In the genomic region with DNA sequence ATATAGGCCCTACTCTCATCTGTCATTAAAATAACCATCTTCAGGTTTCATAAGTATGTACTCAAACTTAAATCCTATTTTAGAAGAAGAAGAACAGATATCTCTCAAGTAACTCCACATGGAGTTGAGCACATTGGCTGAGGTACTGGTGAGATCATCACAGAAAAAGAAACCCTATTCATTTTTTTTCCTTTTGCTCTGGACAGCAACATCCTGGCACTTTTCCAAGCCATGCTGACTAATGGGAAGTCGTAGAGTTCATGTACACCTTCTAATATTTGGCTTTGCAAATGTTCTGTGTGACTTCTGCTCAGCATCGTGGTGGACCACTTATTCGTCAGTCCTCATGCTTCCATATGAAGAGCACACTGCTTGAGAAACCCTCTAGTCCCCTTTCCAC, we compare ENCODE assay signal across 16 cellular contexts.
DNase-seq lines count a peak whose midpoint lies in the region; ATAC-seq, FAIRE-seq and TF ChIP-seq lines count a peak whose summit lies in the region.
"Had no signal": no experiment of that assay in that cellular context is flagged by ENCODE, and none has a peak within 500 bp of the region (broad histone marks: within the 10 kb centered on the region; RNA-seq: fewer than 3 reads in every experiment).

No MANE protein-coding gene starts in this region.

- no peak overlapping the region for H3K27ac Mint-ChIP-seq in progenitor cell of endocrine pancreas
- H3K27ac Mint-ChIP-seq: activated T-helper 17 cell treated with anti-CD3 and anti-CD28 coated beads, Interleukin-2, amount 50 U/mL, for 72 hours had no signal

- FAIRE-seq in HTR-8/SVneo (lab: Jason Lieb, UNC), result no peak
- FAIRE-seq: colon, H1, small intestine had no signal

- H3K36me3 Mint-ChIP-seq in progenitor cell of endocrine pancreas (ENCODE audit: insufficient read depth), result no peaks in the 10 kb centered on the region
- H3K36me3 Mint-ChIP-seq: CD4-positive, alpha-beta memory T cell had no signal

- peak; percentile 3 for DNase-seq in ACHN
- DNase-seq in M059J (ENCODE audit: low read depth), result peak; percentile 31
- peak; percentile 48 for DNase-seq in fibroblast of villous mesenchyme (ENCODE audit: low read depth)
- no peak for DNase-seq in progenitor cell of endocrine pancreas (ENCODE audit: low spot score, unreplicated experiment)
- DNase-seq in NCI-H82 (lab: John Stamatoyannopoulos, UW), result no peak
- DNase-seq in HTR-8/SVneo (ENCODE audit: insufficient read length, low spot score), result no peak
- DNase-seq in ureter (ENCODE audit: low spot score), result no peak
- DNase-seq: CD4-positive, alpha-beta memory T cell; ovary; small intestine; SW 1271; tibial artery had no signal

- H3K27me3 Mint-ChIP-seq in progenitor cell of endocrine pancreas, result no peaks in the 10 kb centered on the region
- H3K27me3 Mint-ChIP-seq: activated T-helper 17 cell treated with anti-CD3 and anti-CD28 coated beads, Interleukin-2, amount 50 U/mL, for 72 hours had no signal

- H3K4me1 Mint-ChIP-seq in progenitor cell of endocrine pancreas (ENCODE audit: low read depth), result no peaks in the 10 kb centered on the region

- in situ Hi-C loops in ACHN (cut with HindIII; ENCODE audit: low pct_ligation_motif_present, low pct_unique_long_range_greater_than_20kb, low sequenced_read_pairs), result no loop called here

- peak; percentile 84 for ATAC-seq in SK-N-SH treated with all-trans-retinoic acid at 6 μM for 48 hours
- ATAC-seq: activated T-helper 17 cell treated with anti-CD3 and anti-CD28 coated beads, Interleukin-2, amount 50 U/mL, for 72 hours had no signal

- H3K9me3 Mint-ChIP-seq in progenitor cell of endocrine pancreas (ENCODE audit: low read depth), result no peaks in the 10 kb centered on the region
- H3K9me3 Mint-ChIP-seq: activated T-helper 17 cell treated with anti-CD3 and anti-CD28 coated beads, Interleukin-2, amount 50 U/mL, for 72 hours; CD4-positive, alpha-beta memory T cell had no signal

- H3K4me3 ChIP-seq in fibroblast of villous mesenchyme (ENCODE audit: low read depth, low read length), result no peak overlapping the region
- H3K4me3 ChIP-seq: ovary, tibial artery had no signal

- H3K4me3 Mint-ChIP-seq in progenitor cell of endocrine pancreas (ENCODE audit: low read depth), result no peak overlapping the region
- H3K4me3 Mint-ChIP-seq: activated T-helper 17 cell treated with anti-CD3 and anti-CD28 coated beads, Interleukin-2, amount 50 U/mL, for 72 hours; CD4-positive, alpha-beta memory T cell had no signal

- TF ChIP-seq CTCF in fibroblast of villous mesenchyme (IDR thresholded peaks at IDR 0.05; ENCODE audit: insufficient read depth, low read depth, low read length), result no peak
- TF ChIP-seq CTCF in progenitor cell of endocrine pancreas (IDR thresholded peaks at IDR 0.05; ENCODE audit: unreplicated experiment), result no peak

TF ChIP-seq in SK-N-SH treated with all-trans-retinoic acid at 6 μM for 48 hours, 23 proteins besides CTCF, POLR2A, EP300 and RAD21:
- TF ChIP-seq ZFP3 (CRISPR knock-in tag; IDR thresholded peaks at IDR 0.05), result no peak
- TF ChIP-seq, protein P1, sequence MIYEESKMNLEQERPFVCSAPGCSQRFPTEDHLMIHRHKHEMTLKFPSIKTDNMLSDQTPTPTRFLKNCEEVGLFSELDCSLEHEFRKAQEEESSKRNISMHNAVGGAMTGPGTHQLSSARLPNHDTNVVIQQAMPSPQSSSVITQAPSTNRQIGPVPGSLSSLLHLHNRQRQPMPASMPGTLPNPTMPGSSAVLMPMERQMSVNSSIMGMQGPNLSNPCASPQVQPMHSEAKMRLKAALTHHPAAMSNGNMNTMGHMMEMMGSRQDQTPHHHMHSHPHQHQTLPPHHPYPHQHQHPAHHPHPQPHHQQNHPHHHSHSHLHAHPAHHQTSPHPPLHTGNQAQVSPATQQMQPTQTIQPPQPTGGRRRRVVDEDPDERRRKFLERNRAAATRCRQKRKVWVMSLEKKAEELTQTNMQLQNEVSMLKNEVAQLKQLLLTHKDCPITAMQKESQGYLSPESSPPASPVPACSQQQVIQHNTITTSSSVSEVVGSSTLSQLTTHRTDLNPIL (CRISPR knock-in tag; IDR thresholded peaks at IDR 0.05; ENCODE audit: low read depth), result 0 out of 2 replicates have a peak, but pooled peaks have one; percentile 14
TF ChIP-seq in SK-N-SH treated with all-trans-retinoic acid at 6 μM for 48 hours: peak in this region for 1.

Comparison
In these comparisons a context has a peak if more than half of its experiments do, and no peak if none do; other contexts are left out.
1. DNase-seq: peak in ACHN (single experiment), M059J (single experiment) and fibroblast of villous mesenchyme (single experiment); none in progenitor cell of endocrine pancreas (single experiment), NCI-H82 (single experiment), HTR-8/SVneo (single experiment) and ureter (single experiment).